Comparison of ENCODE assay signal across 9 cellular contexts in genomic region chr12:6426882-6427671, GRCh38. TPM values are rescaled to one million over a fixed set of nuclear protein-coding genes. Genes with fewer than 3 reads are reported as not detected.
DNase-seq lines count a peak whose midpoint lies in the region; ATAC-seq and TF ChIP-seq lines count a peak whose summit lies in the region.
"Had no signal": no experiment of that assay in that cellular context is flagged by ENCODE, and none has a peak within 500 bp of the region (broad histone marks: within the 10 kb centered on the region; RNA-seq: fewer than 3 reads in every experiment).

No MANE protein-coding gene starts in this region.

- H3K4me3 Mint-ChIP-seq in CD4-positive, CD25-positive, alpha-beta regulatory T cell: peak overlapping the region; percentile 81 to 90 (median 84)

- H3K27ac ChIP-seq in CD4-positive, CD25-positive, alpha-beta regulatory T cell (ENCODE audit: insufficient read depth, low read length, poor library complexity, severe bottlenecking): peak overlapping the region; percentile 90
- no peak overlapping the region for H3K27ac ChIP-seq in smooth muscle cell (ENCODE audit: low read depth)

- no peak overlapping the region for H3K4me2 ChIP-seq in smooth muscle cell

- peak; percentile 80 to 82 for ATAC-seq in CD4-positive, CD25-positive, alpha-beta regulatory T cell (ENCODE audit: low read depth in 2 of 2)
- peak; percentile 43 for ATAC-seq in GM21515 (IDR thresholded peaks at IDR 0.05; ENCODE audit: unreplicated experiment)

- TF ChIP-seq CTCF in NB4 (IDR thresholded peaks at IDR 0.05; ENCODE audit: low read depth, low read length) (no peak), smooth muscle cell (IDR thresholded peaks at IDR 0.05; ENCODE audit: borderline replicate concordance, insufficient read depth, poor library complexity, severe bottlenecking) (no peak)

- no peaks in the 10 kb centered on the region for H3K79me2 ChIP-seq in smooth muscle cell (ENCODE audit: low read depth)

- peak overlapping the region; percentile 98 to 99 (median 99) for H3K27ac Mint-ChIP-seq in CD4-positive, CD25-positive, alpha-beta regulatory T cell

- H3K4me1 Mint-ChIP-seq in CD4-positive, CD25-positive, alpha-beta regulatory T cell: peaks cover 12 to 74% (median 47%) of the 10 kb centered on the region in 4 donors

- H3K36me3 ChIP-seq in CD4-positive, CD25-positive, alpha-beta regulatory T cell (ENCODE audit: control insufficient read depth, insufficient read depth, low read length): no peaks in the 10 kb centered on the region
- no peaks in the 10 kb centered on the region for H3K36me3 ChIP-seq in smooth muscle cell (ENCODE audit: low read depth)

- H2AFZ ChIP-seq in smooth muscle cell (ENCODE audit: low read depth): no peak overlapping the region

- TF ChIP-seq POLR2A in NB4 (IDR thresholded peaks at IDR 0.05; ENCODE audit: extremely low read depth, insufficient read length): no peak

- no peak overlapping the region for H3K9ac ChIP-seq in smooth muscle cell (ENCODE audit: low read depth)

- H3K9me3 Mint-ChIP-seq in CD4-positive, CD25-positive, alpha-beta regulatory T cell: no peaks in the 10 kb centered on the region

- H3F3A ChIP-seq in smooth muscle cell (ENCODE audit: low read depth): peaks cover 9% of the 10 kb centered on the region

- peak overlapping the region; percentile 57 for H3K4me3 ChIP-seq in CD4-positive, CD25-positive, alpha-beta regulatory T cell (ENCODE audit: low read depth, low read length)
- H3K4me3 ChIP-seq in NB4 (ENCODE audit: low read depth, low read length): no peak overlapping the region
- no peak overlapping the region for H3K4me3 ChIP-seq in smooth muscle cell

- H4K20me1 ChIP-seq in smooth muscle cell (ENCODE audit: low read depth): no peaks in the 10 kb centered on the region

- no peaks in the 10 kb centered on the region for H3K27me3 ChIP-seq in CD4-positive, CD25-positive, alpha-beta regulatory T cell (ENCODE audit: control insufficient read depth, insufficient read depth, low read length)
- H3K27me3 ChIP-seq in smooth muscle cell (ENCODE audit: low read depth): no peaks in the 10 kb centered on the region

- WGBS in smooth muscle cell (ENCODE audit: low lambda C conversion rate): 86% methylated on average over 14 of the region's 14 CpGs

- H3K9me3 ChIP-seq in CD4-positive, CD25-positive, alpha-beta regulatory T cell (ENCODE audit: control insufficient read depth in 2 of 2, low read length in 2 of 2): no peaks in the 10 kb centered on the region
- no peaks in the 10 kb centered on the region for H3K9me3 ChIP-seq in smooth muscle cell (replicated peaks; ENCODE audit: low read depth)
- H3K9me3 ChIP-seq: Caco-2 had no signal

- peaks cover 47% of the 10 kb centered on the region for H3K4me1 ChIP-seq in CD4-positive, CD25-positive, alpha-beta regulatory T cell (ENCODE audit: control insufficient read depth, insufficient read depth, low read length, poor library complexity, severe bottlenecking)
- H3K4me1 ChIP-seq in smooth muscle cell (ENCODE audit: low read depth): no peaks in the 10 kb centered on the region

- peak; percentile 65 to 93 (median 80) for DNase-seq in CD4-positive, CD25-positive, alpha-beta regulatory T cell
- DNase-seq in NB4 (ENCODE audit: low read depth) (peak; percentile 22), retina (no peak), NCI-H82 treated with DMSO at 0.1 percent for 48 hours (lab: John Stamatoyannopoulos, UW; ENCODE audit: unreplicated experiment) (no peak), smooth muscle cell (lab: John Stamatoyannopoulos, UW; ENCODE audit: unreplicated experiment) (no peak)
- peak; percentile 93 for DNase-seq in activated naive CD4-positive, alpha-beta T cell treated with Interleukin-2 at 50 U/mL for 16 hours
- peak; percentile 96 for DNase-seq in stimulated activated CD4-positive, alpha-beta T cell treated with anti-CD3 and anti-CD28 coated beads, Interleukin-1b, Interleukin-23, amount 100 ng/mL, for 48 hours

- no peaks in the 10 kb centered on the region for H3K27me3 Mint-ChIP-seq in CD4-positive, CD25-positive, alpha-beta regulatory T cell

- H3K36me3 Mint-ChIP-seq in CD4-positive, CD25-positive, alpha-beta regulatory T cell: no peaks in the 10 kb centered on the region

RNA-seq across cellular contexts. Expression of gene CD27, which starts 17.7 kb away (rescaled TPM):
- total RNA-seq in CD4-positive, CD25-positive, alpha-beta regulatory T cell: 156 TPM
- polyA plus RNA-seq in CD4-positive, CD25-positive, alpha-beta regulatory T cell: 100 to 1,000 TPM; 547 to 707 (median 641) TPM
- not detected in 2 replicates for total RNA-seq in smooth muscle cell
- not detected in 2 replicates for polyA plus RNA-seq in smooth muscle cell
- total RNA-seq: Caco-2 had no signal

RNA-seq across cellular contexts. Expression of gene TAPBPL, which starts 24.8 kb away (rescaled TPM):
- 28.0 TPM for total RNA-seq in CD4-positive, CD25-positive, alpha-beta regulatory T cell
- 10 to 100 TPM; 34.8 to 72.7 (median 46.9) TPM for polyA plus RNA-seq in CD4-positive, CD25-positive, alpha-beta regulatory T cell
- 0.85 TPM in 1 of 2 replicates, not detected in the other for total RNA-seq in smooth muscle cell
- 1.5 and 3.2 TPM in 2 replicates for polyA plus RNA-seq in smooth muscle cell

RNA-seq across cellular contexts. Expression of gene LTBR, which starts 43.1 kb away (rescaled TPM):
- total RNA-seq in CD4-positive, CD25-positive, alpha-beta regulatory T cell: not detected
- polyA plus RNA-seq in CD4-positive, CD25-positive, alpha-beta regulatory T cell: under 1 TPM in 1 of 4 donors, not detected in 3; 0.35 TPM
- total RNA-seq in smooth muscle cell: 35.1 and 38.3 TPM in 2 replicates
- polyA plus RNA-seq in smooth muscle cell: 72.9 and 97.8 TPM in 2 replicates

RNA-seq across cellular contexts. Expression of gene VAMP1, which starts 43.4 kb away (rescaled TPM):
- 67.3 TPM for total RNA-seq in CD4-positive, CD25-positive, alpha-beta regulatory T cell
- 10 to 100 TPM in 3 of 4 donors, 1 to 10 TPM in 1; 9.8 to 16.1 (median 13.5) TPM for polyA plus RNA-seq in CD4-positive, CD25-positive, alpha-beta regulatory T cell
- total RNA-seq in smooth muscle cell: 3.5 and 10.0 TPM in 2 replicates
- polyA plus RNA-seq in smooth muscle cell: 7.5 and 8.6 TPM in 2 replicates

RNA-seq across cellular contexts. Expression of gene SCNN1A, which starts 51.7 kb away (rescaled TPM):
- 0.86 TPM for total RNA-seq in CD4-positive, CD25-positive, alpha-beta regulatory T cell
- under 1 TPM; 0.09 to 0.60 (median 0.22) TPM for polyA plus RNA-seq in CD4-positive, CD25-positive, alpha-beta regulatory T cell
- 1.3 and 1.5 TPM in 2 replicates for total RNA-seq in smooth muscle cell
- 0.57 and 1.0 TPM in 2 replicates for polyA plus RNA-seq in smooth muscle cell

Comparison
In these comparisons a context has a peak if more than half of its experiments do, and no peak if none do; other contexts are left out.
1. DNase-seq: peak in CD4-positive, CD25-positive, alpha-beta regulatory T cell (3 of 3), NB4 (single experiment), activated naive CD4-positive, alpha-beta T cell treated with Interleukin-2 at 50 U/mL for 16 hours (single experiment) and stimulated activated CD4-positive, alpha-beta T cell treated with anti-CD3 and anti-CD28 coated beads, Interleukin-1b, Interleukin-23, amount 100 ng/mL, for 48 hours (single experiment); none in retina (single experiment), NCI-H82 treated with DMSO at 0.1 percent for 48 hours (single experiment) and smooth muscle cell (single experiment).
2. RNA of gene CD27, which starts 17.7 kb away (total RNA-seq): 156 TPM in CD4-positive, CD25-positive, alpha-beta regulatory T cell (single experiment); not detected in smooth muscle cell; every median in the first group is over 100 times any median in the second.
3. RNA of gene TAPBPL, which starts 24.8 kb away (total RNA-seq): 28.0 TPM in CD4-positive, CD25-positive, alpha-beta regulatory T cell (single experiment); 0.85 TPM in smooth muscle cell; every median in the first group is over 10 times any median in the second.
4. RNA of gene LTBR, which starts 43.1 kb away (total RNA-seq): 35.1 to 38.3 TPM in smooth muscle cell; not detected in CD4-positive, CD25-positive, alpha-beta regulatory T cell (single experiment); every median in the first group is over 10 times any median in the second.